Comparison of ENCODE assay signal across 22 cellular contexts in the genomic region with DNA sequence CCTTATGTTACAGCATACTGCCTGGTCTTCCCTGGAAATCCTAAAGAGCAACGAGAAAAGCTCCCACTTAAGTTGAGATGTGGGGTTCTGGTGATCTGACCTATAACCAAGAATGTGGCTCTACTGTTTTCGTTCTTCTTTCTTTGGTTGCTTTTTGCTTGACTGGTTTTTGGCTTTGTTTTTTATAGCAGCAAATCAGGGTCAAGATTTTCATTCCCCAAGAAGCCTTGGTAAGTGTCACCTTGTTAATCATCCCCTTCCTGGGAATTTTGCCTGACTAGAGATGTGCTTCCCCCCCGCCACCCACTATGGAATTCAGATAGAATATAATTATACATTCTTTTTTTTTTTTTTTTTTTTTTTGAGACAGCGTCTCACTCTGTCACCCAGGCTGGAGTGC.
"Had no signal": no experiment of that assay in that cellular context is flagged by ENCODE, and none has a peak within 500 bp of the region (broad histone marks: within the 10 kb centered on the region; RNA-seq: fewer than 3 reads in every experiment).

No MANE protein-coding gene starts in this region.

- H3K27me3 ChIP-seq: MG63, SJCRH30 had no signal

- H3K9me3 ChIP-seq: MG63, SJCRH30 had no signal

- ATAC-seq: Panc1, PC-3, Right ventricle myocardium inferior had no signal

- H3K36me3 ChIP-seq: MG63, SJCRH30 had no signal

- H3K4me1 ChIP-seq: SJCRH30 had no signal

- H3K4me3 ChIP-seq: MG63, SJCRH30 had no signal

- DNase-seq: Karpas-422, KG1, MG63, NCI-H1092, NCI-H1105 treated with DMSO at 0.1 percent for 48 hours, NCI-H1417 treated with DMSO at 0.1 percent for 48 hours, NCI-H146, NCI-H1694 treated with DMSO at 0.1 percent for 48 hours, NCI-H1930, NCI-H2081, NCI-H2107, NCI-H2227 treated with DMSO at 0.1 percent for 48 hours, NCI-H446, NCI-H510A, NCI-H524 treated with DMSO at 0.1 percent for 48 hours, NCI-H69, NCI-H774, PC-3, SHP77 treated with DMSO at 0.1 percent for 48 hours, SJCRH30 had no signal

- H3K27ac ChIP-seq: SJCRH30 had no signal
